Comparison of ENCODE assay signal across 21 cellular contexts in genomic region chr2:22002066-22002465, GRCh38.
"Had no signal": no experiment of that assay in that cellular context is flagged by ENCODE, and none has a peak within 500 bp of the region (broad histone marks: within the 10 kb centered on the region; RNA-seq: fewer than 3 reads in every experiment).

No MANE protein-coding gene starts in this region.

- H3K4me3 ChIP-seq: cardiac muscle cell, Peyer's patch had no signal

- H3K27me3 ChIP-seq: brain microvascular endothelial cell, cardiac muscle cell, Peyer's patch had no signal

- H3K4me1 ChIP-seq: Peyer's patch had no signal

- H3K27ac ChIP-seq: brain microvascular endothelial cell, cardiac muscle cell, Peyer's patch, WERI-Rb-1 had no signal

- H3K9me3 ChIP-seq: Peyer's patch had no signal

- ATAC-seq: activated CD4-positive, CD25-positive, alpha-beta regulatory T cell treated with anti-CD3 and anti-CD28 coated beads, Interleukin-2, amount 50 U/mL, for 24 hours; activated CD8-positive, alpha-beta T cell treated with anti-CD3 and anti-CD28 coated beads, Interleukin-2, amount 10 ng/mL, durations not matched to agents 7 days and 5 days; T-helper 17 cell had no signal

- H3K36me3 ChIP-seq: brain microvascular endothelial cell, cardiac muscle cell, Peyer's patch, WERI-Rb-1 had no signal

- DNase-seq: activated CD4-positive, alpha-beta T cell treated with anti-CD3 and anti-CD28 coated beads for 4 hours; activated CD8-positive, alpha-beta memory T cell treated with anti-CD3 and anti-CD28 coated beads, Interleukin-2, amount 50 U/mL, for 48 hours; activated CD8-positive, alpha-beta T cell treated with anti-CD3 and anti-CD28 coated beads, Interleukin-2, amount 10 ng/mL, durations not matched to agents 7 days and 5 days; activated naive CD4-positive, alpha-beta T cell; activated T-cell treated with anti-CD3 and anti-CD28 coated beads, Interleukin-2, amount 50 U/mL, for 1 hour; amniotic stem cell; brain microvascular endothelial cell; NCI-H1092; NCI-H1417; NCI-H1930; NCI-H2171; NCI-H526 treated with DMSO at 0.1 percent for 48 hours; NK-92 treated with Interleukin-12 subunit alpha and Interleukin-12 subunit beta, amount 100 ng/mL, for 24 hours; OCI-M1; Peyer's patch; SHP77; T-helper 17 cell; T-helper 9 cell; WERI-Rb-1 had no signal
